22 cellular contexts compared by ENCODE assay signal in genomic region chr5:112784726-112785125, GRCh38. TPM values are rescaled to one million over a fixed set of nuclear protein-coding genes. Genes with fewer than 3 reads are reported as not detected.
DNase-seq lines count a peak whose midpoint lies in the region; ATAC-seq and TF ChIP-seq lines count a peak whose summit lies in the region.
"Had no signal": no experiment of that assay in that cellular context is flagged by ENCODE, and none has a peak within 500 bp of the region (broad histone marks: within the 10 kb centered on the region; RNA-seq: fewer than 3 reads in every experiment).

No MANE protein-coding gene starts in this region.

- ATAC-seq in esophagus mucosa (peak; percentile 52), mucosa of descending colon (no peak), GM19397 (IDR thresholded peaks at IDR 0.05; ENCODE audit: unreplicated experiment) (no peak)
- ATAC-seq: activated CD8-positive, alpha-beta T cell treated with anti-CD3 and anti-CD28 coated beads for 36 hours; naive thymus-derived CD8-positive, alpha-beta T cell; stimulated activated memory B cell treated with anti-CD40 and anti-IgM and Interleukin-4, amounts not matched to agents 10 μg/mL and 1 μg/mL and 100 μg/mL, for 72 hours had no signal

- H3K4me3 ChIP-seq in MG63, result no peak overlapping the region
- no peak overlapping the region for H3K4me3 ChIP-seq in mucosa of descending colon
- H3K4me3 ChIP-seq: SJCRH30, spleen had no signal

- TF ChIP-seq CTCF in mucosa of descending colon (IDR thresholded peaks at IDR 0.05), result no peak

- H3K9me3 ChIP-seq in MG63 (no peaks in the 10 kb centered on the region), mucosa of descending colon (no peaks in the 10 kb centered on the region)
- H3K9me3 ChIP-seq: SJCRH30, spleen had no signal

- peak; percentile 68 for DNase-seq in MG63
- peak; percentile 6 for DNase-seq in kidney tubule cell (ENCODE audit: low spot score)
- DNase-seq in kidney glomerular epithelial cell (lab: John Stamatoyannopoulos, UW), result no peak
- DNase-seq in head of caudate nucleus, result no peak
- DNase-seq in mucosa of descending colon, result no peak
- DNase-seq: activated CD4-positive, CD25-positive, alpha-beta regulatory T cell treated with anti-CD3 and anti-CD28 coated beads, Interleukin-2, amount 50 U/mL, for 72 hours; activated CD8-positive, alpha-beta T cell treated with anti-CD3 and anti-CD28 coated beads for 36 hours; activated naive CD8-positive, alpha-beta T cell treated with anti-CD3 and anti-CD28 coated beads for 36 hours; CD4-positive, CD25-positive, alpha-beta regulatory T cell; DMS 273 treated with DMSO at 0.1 percent for 48 hours; KBM-7; naive thymus-derived CD8-positive, alpha-beta T cell; NCI-H146; NCI-H2171; NCI-H524 treated with DMSO at 0.1 percent for 48 hours; SJCRH30; spleen; stimulated activated CD4-positive, alpha-beta T cell treated with anti-CD3 and anti-CD28 coated beads, Interleukin-4, amount 100 ng/mL, for 1 hour; T-helper 1 cell had no signal

- H3K36me3 ChIP-seq in MG63 (peaks cover 25% of the 10 kb centered on the region), mucosa of descending colon (ENCODE audit: low read depth) (no peaks in the 10 kb centered on the region)

- H3K4me1 ChIP-seq in mucosa of descending colon (ENCODE audit: low read depth), result no peaks in the 10 kb centered on the region
- H3K4me1 ChIP-seq: SJCRH30, spleen had no signal

- no peaks in the 10 kb centered on the region for H3K27me3 ChIP-seq in MG63
- H3K27me3 ChIP-seq: SJCRH30, spleen had no signal

- intact Hi-C loops in head of caudate nucleus (cut with DNase I), result no loop called here
- intact Hi-C loops in mucosa of descending colon (cut with DNase I, micrococcal nuclease), result no loop called here

RNA-seq across cellular contexts. Expression of gene APC, which starts 47.0 kb away (rescaled TPM):
- 28.9 and 41.8 TPM in 2 replicates for total RNA-seq in MG63 (2014; rRNA removed; shearing (Covaris generic); ENCODE audit: low replicate concordance)
- total RNA-seq in esophagus mucosa (27.3 TPM), mucosa of descending colon (10 to 100 TPM; 42.7 to 62.8 (median 43.5) TPM)

Comparison
In these comparisons a context has a peak if more than half of its experiments do, and no peak if none do; other contexts are left out.
1. DNase-seq: peak in MG63 (single experiment) and kidney tubule cell (single experiment); none in kidney glomerular epithelial cell (single experiment), head of caudate nucleus (0 of 42) and mucosa of descending colon (0 of 3).